In genomic region chrX:95764972-95765451, GRCh38 we compare ENCODE assay signal across 9 cellular contexts.
DNase-seq lines count a peak whose midpoint lies in the region; ATAC-seq and TF ChIP-seq lines count a peak whose summit lies in the region.
"Had no signal": no experiment of that assay in that cellular context is flagged by ENCODE, and none has a peak within 500 bp of the region (broad histone marks: within the 10 kb centered on the region; RNA-seq: fewer than 3 reads in every experiment).

No MANE protein-coding gene starts in this region.

- peak; percentile 26 for TF ChIP-seq CTCF in thoracic aorta (IDR thresholded peaks at IDR 0.05)

- no peaks in the 10 kb centered on the region; the same call in 1 of the 2 replicates for H3K4me1 ChIP-seq in SJCRH30
- no peaks in the 10 kb centered on the region for H3K4me1 ChIP-seq in thoracic aorta (ENCODE audit: control insufficient read depth in 1 of 2, low read depth in 2 of 2)

- H3K27ac Mint-ChIP-seq in activated naive CD8-positive, alpha-beta T cell treated with anti-CD3 and anti-CD28 coated beads, Interleukin-2, amount 50 U/mL, for 24 hours: no peak overlapping the region

- H3K36me3 Mint-ChIP-seq in activated naive CD8-positive, alpha-beta T cell treated with anti-CD3 and anti-CD28 coated beads, Interleukin-2, amount 50 U/mL, for 24 hours (ENCODE audit: low read depth): no peaks in the 10 kb centered on the region

- no peaks in the 10 kb centered on the region for H3K36me3 ChIP-seq in SJCRH30
- no peaks in the 10 kb centered on the region for H3K36me3 ChIP-seq in thoracic aorta
- H3K36me3 ChIP-seq: BLaER1 treated with 17β-estradiol and CSF1 and Interleukin-3, amounts not matched to agents 10 nM and 100 nM had no signal

- DNase-seq in NCI-H2171 treated with DMSO at 0.1 percent for 48 hours (lab: John Stamatoyannopoulos, UW) (peak; percentile 29), NCI-H2171 (lab: John Stamatoyannopoulos, UW) (no peak), HT1080 (ENCODE audit: low read depth) (peak; percentile 5), SJCRH30 (peak; percentile 8 to 71), glomerular visceral epithelial cell (ENCODE audit: extremely low spot score) (peak; percentile 0), thoracic aorta (ENCODE audit: low spot score) (no peak)
- DNase-seq in activated naive CD8-positive, alpha-beta T cell treated with anti-CD3 and anti-CD28 coated beads, Interleukin-2, amount 50 U/mL, for 24 hours: no peak

- H3K27ac ChIP-seq in SJCRH30 (no peak overlapping the region), thoracic aorta (no peak overlapping the region)
- H3K27ac ChIP-seq: BLaER1 treated with 17β-estradiol and CSF1 and Interleukin-3, amounts not matched to agents 10 nM and 100 nM had no signal

- H3K27me3 ChIP-seq in SJCRH30 (no peaks in the 10 kb centered on the region), thoracic aorta (replicated peaks; ENCODE audit: insufficient read depth) (no peaks in the 10 kb centered on the region)

- no peaks in the 10 kb centered on the region for H3K9me3 Mint-ChIP-seq in activated naive CD8-positive, alpha-beta T cell treated with anti-CD3 and anti-CD28 coated beads, Interleukin-2, amount 50 U/mL, for 24 hours

- no peaks in the 10 kb centered on the region for H3K4me1 Mint-ChIP-seq in activated naive CD8-positive, alpha-beta T cell treated with anti-CD3 and anti-CD28 coated beads, Interleukin-2, amount 50 U/mL, for 24 hours

- no peak overlapping the region for H3K4me3 Mint-ChIP-seq in activated naive CD8-positive, alpha-beta T cell treated with anti-CD3 and anti-CD28 coated beads, Interleukin-2, amount 50 U/mL, for 24 hours

- H3K9me3 ChIP-seq in SJCRH30 (replicated peaks) (no peaks in the 10 kb centered on the region), thoracic aorta (no peaks in the 10 kb centered on the region)
- H3K9me3 ChIP-seq: BLaER1 treated with 17β-estradiol and CSF1 and Interleukin-3, amounts not matched to agents 10 nM and 100 nM had no signal

- ATAC-seq in thoracic aorta (ENCODE audit: insufficient number of reproducible peaks, low FRiP score, low read depth) (no peak), GM18861 (IDR thresholded peaks at IDR 0.05; ENCODE audit: unreplicated experiment) (no peak)
- ATAC-seq in activated naive CD8-positive, alpha-beta T cell treated with anti-CD3 and anti-CD28 coated beads, Interleukin-2, amount 50 U/mL, for 24 hours: no peak

- H3K4me3 ChIP-seq in SJCRH30 (no peak overlapping the region), thoracic aorta (no peak overlapping the region)
- H3K4me3 ChIP-seq: BLaER1 treated with 17β-estradiol and CSF1 and Interleukin-3, amounts not matched to agents 10 nM and 100 nM had no signal

- no peaks in the 10 kb centered on the region for H3K27me3 Mint-ChIP-seq in activated naive CD8-positive, alpha-beta T cell treated with anti-CD3 and anti-CD28 coated beads, Interleukin-2, amount 50 U/mL, for 24 hours

Comparison
In these comparisons a context has a peak if more than half of its experiments do, and no peak if none do; other contexts are left out.
1. DNase-seq: peak in NCI-H2171 treated with DMSO at 0.1 percent for 48 hours (single experiment), HT1080 (single experiment), SJCRH30 (2 of 2) and glomerular visceral epithelial cell (single experiment); none in NCI-H2171 (single experiment), thoracic aorta (single experiment) and activated naive CD8-positive, alpha-beta T cell treated with anti-CD3 and anti-CD28 coated beads, Interleukin-2, amount 50 U/mL, for 24 hours (single experiment).